Comparison of ENCODE assay signal across 19 cellular contexts in genomic region chr1:230265200-230266115, GRCh38.
DNase-seq lines count a peak whose midpoint lies in the region; ATAC-seq and TF ChIP-seq lines count a peak whose summit lies in the region.
"Had no signal": no experiment of that assay in that cellular context is flagged by ENCODE, and none has a peak within 500 bp of the region (broad histone marks: within the 10 kb centered on the region; RNA-seq: fewer than 3 reads in every experiment).

No MANE protein-coding gene starts in this region.

- H2AFZ ChIP-seq in neuronal stem cell (ENCODE audit: low read length): no peak overlapping the region

- no peak overlapping the region for H2AK5ac ChIP-seq in neuronal stem cell (ENCODE audit: low read depth, low read length)

- no CpG with 5 or more reads among the region's 17 CpGs for WGBS in neuronal stem cell (ENCODE audit: extremely low coverage in 2 of 2, insufficient read length in 2 of 2, insufficient replicate concordance in 1 of 2), 2 donors

- ATAC-seq in upper lobe of right lung (no peak), HG03097 (IDR thresholded peaks at IDR 0.05; ENCODE audit: low FRiP score, unreplicated experiment) (no peak)
- ATAC-seq: Panc1 had no signal

- H3K79me1 ChIP-seq in neuronal stem cell (ENCODE audit: low read depth, low read length): peaks cover 3% of the 10 kb centered on the region

- H2BK5ac ChIP-seq in neuronal stem cell (ENCODE audit: low read length): no peak overlapping the region

- H3K27me3 ChIP-seq in ascending aorta (no peaks in the 10 kb centered on the region), neuronal stem cell (ENCODE audit: control insufficient read depth in 3 of 3, insufficient read depth in 3 of 3, low read depth in 1 of 3, low read length in 3 of 3) (no peaks in the 10 kb centered on the region), upper lobe of right lung (no peaks in the 10 kb centered on the region)
- H3K27me3 ChIP-seq in effector memory CD4-positive, alpha-beta T cell (replicated peaks; ENCODE audit: control insufficient read depth, insufficient read depth, low read length, poor library complexity, severe bottlenecking): no peaks in the 10 kb centered on the region

- peak overlapping the region; percentile 13 for H3K18ac ChIP-seq in neuronal stem cell (ENCODE audit: low read length)

- H2BK12ac ChIP-seq in neuronal stem cell (ENCODE audit: low read length): no peak overlapping the region

- TF ChIP-seq CTCF in ascending aorta (IDR thresholded peaks at IDR 0.05) (no peak), upper lobe of right lung (IDR thresholded peaks at IDR 0.05) (no peak)

- H3K9me3 ChIP-seq in ascending aorta (no peaks in the 10 kb centered on the region), neuronal stem cell (replicated peaks in 1 of 2; ENCODE audit: control insufficient read depth in 2 of 2, insufficient read depth in 1 of 2, low read depth in 1 of 2, low read length in 2 of 2) (peaks cover 0 to 1% of the 10 kb centered on the region in 2 donors), upper lobe of right lung (no peaks in the 10 kb centered on the region)
- no peaks in the 10 kb centered on the region for H3K9me3 ChIP-seq in effector memory CD4-positive, alpha-beta T cell (ENCODE audit: control insufficient read depth, low read length)

- DNase-seq in activated effector memory CD4-positive, alpha-beta T cell treated with anti-CD3 and anti-CD28 coated beads, Interleukin-2, amount 50 U/mL, for 16 hours: peak; percentile 44
- DNase-seq in activated effector memory CD4-positive, alpha-beta T cell treated with Interleukin-2 at 50 U/mL for 16 hours: no peak
- peak in 1 of 2 donors; percentile 59 for DNase-seq in ascending aorta (ENCODE audit: low spot score in 2 of 2)
- no peak for DNase-seq in neuronal stem cell (ENCODE audit: low spot score)
- peak; percentile 48 for DNase-seq in upper lobe of right lung
- DNase-seq in NCI-H1105 (lab: John Stamatoyannopoulos, UW): no peak
- DNase-seq in effector memory CD4-positive, alpha-beta T cell: no peak
- DNase-seq: 8988T; CD8-positive, alpha-beta memory T cell; DMS79; H7; NCI-H1417 treated with DMSO at 0.1 percent for 48 hours; NCI-H1930; NCI-H2171; NCI-H510A treated with DMSO at 0.1 percent for 48 hours; NCI-H82; SHP77 had no signal

- intact Hi-C loops in ascending aorta (cut with DNase I) (no loop called here), upper lobe of right lung (cut with DNase I) (no loop called here)

- H4K91ac ChIP-seq in neuronal stem cell (ENCODE audit: low read depth, low read length, poor library complexity): no peak overlapping the region

- H3K36me3 ChIP-seq in ascending aorta (peaks cover 35 to 36% of the 10 kb centered on the region in 2 donors), neuronal stem cell (replicated peaks in 1 of 2; ENCODE audit: control insufficient read depth in 2 of 2, insufficient read depth in 2 of 2, low read length in 2 of 2) (peaks cover 13 to 52% of the 10 kb centered on the region in 2 donors), upper lobe of right lung (peaks cover 39% of the 10 kb centered on the region)
- H3K36me3 ChIP-seq in effector memory CD4-positive, alpha-beta T cell (ENCODE audit: control insufficient read depth, insufficient read depth, low read length): peaks cover 34% of the 10 kb centered on the region

- no peak overlapping the region for H3K4me2 ChIP-seq in neuronal stem cell (ENCODE audit: insufficient read depth, low read length, poor library complexity, severe bottlenecking)

- H3K4me1 ChIP-seq in ascending aorta: peaks cover 10 to 45% of the 10 kb centered on the region in 2 donors
- H3K4me1 ChIP-seq in neuronal stem cell (ENCODE audit: control insufficient read depth in 2 of 2, insufficient read depth in 1 of 2, low read depth in 1 of 2, low read length in 2 of 2): peaks cover 0 to 3% of the 10 kb centered on the region in 2 donors
- H3K4me1 ChIP-seq in upper lobe of right lung: peaks cover 19% of the 10 kb centered on the region
- peaks cover 6% of the 10 kb centered on the region for H3K4me1 ChIP-seq in effector memory CD4-positive, alpha-beta T cell (ENCODE audit: control insufficient read depth, insufficient read depth, low read length, poor library complexity, severe bottlenecking)

- H3K4ac ChIP-seq in neuronal stem cell (ENCODE audit: low read length): no peak overlapping the region

- H3K14ac ChIP-seq in neuronal stem cell (ENCODE audit: low read length): no peak overlapping the region

- H3K27ac ChIP-seq in ascending aorta: peak overlapping the region; percentile 5 to 83
- no peak overlapping the region for H3K27ac ChIP-seq in neuronal stem cell (replicated peaks; ENCODE audit: low read length)
- no peak overlapping the region for H3K27ac ChIP-seq in upper lobe of right lung
- H3K27ac ChIP-seq in effector memory CD4-positive, alpha-beta T cell (ENCODE audit: insufficient read depth, low read length, poor library complexity, severe bottlenecking): no peak overlapping the region

- no peak overlapping the region for H3K23ac ChIP-seq in neuronal stem cell (ENCODE audit: low read depth, low read length, poor library complexity)

- no peak overlapping the region for H3K4me3 ChIP-seq in ascending aorta
- no peak overlapping the region for H3K4me3 ChIP-seq in neuronal stem cell (ENCODE audit: low read length in 2 of 2)
- no peak overlapping the region for H3K4me3 ChIP-seq in upper lobe of right lung
- no peak overlapping the region for H3K4me3 ChIP-seq in effector memory CD4-positive, alpha-beta T cell (ENCODE audit: insufficient read depth, low read depth, low read length, poor library complexity, severe bottlenecking)

- no peak overlapping the region for H4K8ac ChIP-seq in neuronal stem cell (ENCODE audit: low read depth, low read length)

- no peak overlapping the region for H2BK15ac ChIP-seq in neuronal stem cell (ENCODE audit: low read length)

- no peak overlapping the region for H2BK120ac ChIP-seq in neuronal stem cell (ENCODE audit: low read depth, low read length)

- H3K9ac ChIP-seq in neuronal stem cell (ENCODE audit: low read depth, low read length, poor library complexity): no peak overlapping the region

Comparison
In these comparisons a context has a peak if more than half of its experiments do, and no peak if none do; other contexts are left out.
1. DNase-seq: peak in activated effector memory CD4-positive, alpha-beta T cell treated with anti-CD3 and anti-CD28 coated beads, Interleukin-2, amount 50 U/mL, for 16 hours (single experiment) and upper lobe of right lung (single experiment); none in activated effector memory CD4-positive, alpha-beta T cell treated with Interleukin-2 at 50 U/mL for 16 hours (single experiment), neuronal stem cell (single experiment), NCI-H1105 (single experiment) and effector memory CD4-positive, alpha-beta T cell (0 of 3).
2. H3K27ac ChIP-seq: peak in ascending aorta (2 of 2); none in neuronal stem cell (single experiment), upper lobe of right lung (single experiment) and effector memory CD4-positive, alpha-beta T cell (single experiment).